Comparison of ENCODE assay signal across 9 cellular contexts in genomic region chr9:72203205-72203803, GRCh38. TPM values are rescaled to one million over a fixed set of nuclear protein-coding genes. Genes with fewer than 3 reads are reported as not detected.
DNase-seq lines count a peak whose midpoint lies in the region; ATAC-seq, FAIRE-seq and TF ChIP-seq lines count a peak whose summit lies in the region.
"Had no signal": no experiment of that assay in that cellular context is flagged by ENCODE, and none has a peak within 500 bp of the region (broad histone marks: within the 10 kb centered on the region; RNA-seq: fewer than 3 reads in every experiment).

No MANE protein-coding gene starts in this region.

- TF ChIP-seq POLR2A in GM12892 (IDR thresholded peaks at IDR 0.05; ENCODE audit: low read depth, low read length): no peak

- H3K4me1 ChIP-seq in pancreas: peaks cover 0 to 7% (median 0%) of the 10 kb centered on the region in 3 donors

- WGBS in pancreas, 2 donors: 69 to 72% methylated on average over 3 of the region's 3 CpGs

- FAIRE-seq in pancreas (lab: Jason Lieb, UNC): no peak
- FAIRE-seq in GM12892 (lab: Jason Lieb, UNC): no peak

- no peaks in the 10 kb centered on the region for H3K36me3 ChIP-seq in pancreas

- no peaks in the 10 kb centered on the region for H3K9me3 ChIP-seq in pancreas

- no peak overlapping the region for H3K27ac ChIP-seq in C4-2B
- H3K27ac ChIP-seq in pancreas: no peak overlapping the region

- no peaks in the 10 kb centered on the region for H3K27me3 ChIP-seq in pancreas

- intact Hi-C loops in pancreas (cut with DNase I): no loop called here

- no peak overlapping the region for H3K4me3 ChIP-seq in pancreas

- TF ChIP-seq CTCF in C4-2B (conservative IDR thresholded peaks at IDR 0.05) (peak; percentile 84), pancreas (IDR thresholded peaks at IDR 0.05) (peak in 3 of 4 donors; percentile 8 to 21 (median 15))

- DNase-seq in NCI-H526 treated with DMSO at 0.1 percent for 48 hours (lab: John Stamatoyannopoulos, UW) (peak; percentile 14), dermis microvascular lymphatic vessel endothelial cell (ENCODE audit: low read depth in 2 of 2) (peak; percentile 2 to 36), pancreas (peak in 3 of 6 donors; percentile 14 to 41 (median 20)), GM12892 (ENCODE audit: insufficient read length) (no peak)
- DNase-seq in effector CD8-positive, alpha-beta T cell (lab: John Stamatoyannopoulos, UW): no peak
- DNase-seq: activated B cell treated with CpG ODN at 0.5 μM for 24 hours had no signal

- ATAC-seq in GM18517 (IDR thresholded peaks at IDR 0.05; ENCODE audit: unreplicated experiment) (peak; percentile 38), HG02938 (IDR thresholded peaks at IDR 0.05; ENCODE audit: unreplicated experiment) (peak; percentile 47), pancreas (peak; percentile 70 to 95 (median 87))

RNA-seq across cellular contexts. Expression of gene GDA, which starts 54.1 kb away (rescaled TPM):
- not detected in 2 replicates for total RNA-seq in dermis microvascular lymphatic vessel endothelial cell
- 1 to 10 TPM; 1.0 to 4.8 (median 2.1) TPM for total RNA-seq in pancreas
- polyA plus RNA-seq in pancreas: 10 to 100 TPM in 1 of 2 donors, 1 to 10 TPM in 1; 1.5 to 11.6 TPM
- not detected for polyA plus RNA-seq in GM12892 (2012; ENCODE audit: missing spikeins)

Comparison
In these comparisons a context has a peak if more than half of its experiments do, and no peak if none do; other contexts are left out.
1. DNase-seq: peak in NCI-H526 treated with DMSO at 0.1 percent for 48 hours (single experiment) and dermis microvascular lymphatic vessel endothelial cell (2 of 2); none in effector CD8-positive, alpha-beta T cell (single experiment) and GM12892 (single experiment).
2. Peak in every context shown above with its lines, with median percentiles within 50 percentile points of each other: ATAC-seq.